ENCODE assay signal across 28 cellular contexts in the genomic region with DNA sequence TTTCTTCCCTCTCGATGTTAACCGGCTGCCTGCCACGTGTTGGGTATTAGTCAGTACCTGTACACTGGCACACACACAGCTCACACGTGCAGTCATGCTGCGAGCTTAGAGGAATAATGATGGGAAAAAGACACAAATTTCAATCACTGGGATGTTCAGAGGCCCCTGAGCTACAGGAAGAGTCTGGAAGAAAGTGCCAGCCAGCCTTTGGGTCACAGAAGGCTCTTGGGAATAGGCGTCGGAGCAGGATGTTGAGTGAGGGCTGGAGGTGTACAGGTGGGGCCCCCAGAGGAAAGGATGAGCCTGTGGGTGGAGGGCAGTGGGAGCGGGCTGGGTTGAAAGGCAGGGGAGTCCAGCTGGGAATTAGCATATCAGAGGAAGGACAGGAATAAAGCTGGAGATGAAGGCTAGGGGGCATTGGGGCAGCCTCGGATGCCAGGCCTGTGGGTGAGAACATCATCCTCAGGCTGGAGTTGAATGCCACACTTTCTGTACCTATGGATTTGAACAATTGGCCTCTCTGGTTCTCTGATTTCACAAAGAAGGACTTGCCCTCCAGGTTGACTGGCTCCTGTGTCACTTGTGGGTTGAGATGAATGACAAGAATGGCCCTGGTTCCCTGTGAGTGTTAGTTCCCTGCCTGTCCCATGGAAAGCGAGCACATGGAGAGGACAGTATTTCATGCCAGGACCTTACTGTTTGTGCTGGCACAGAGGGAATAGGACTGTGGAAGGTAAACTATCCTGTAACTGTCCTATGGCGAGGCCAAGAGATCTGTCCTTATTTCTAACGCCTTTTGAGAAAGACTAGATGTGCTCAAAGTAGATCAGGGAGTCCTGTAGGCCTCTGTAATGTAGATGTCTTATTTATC. TPM values are rescaled to one million over a fixed set of nuclear protein-coding genes. Genes with fewer than 3 reads are reported as not detected.
A peak's percentile ranks its signal among the peaks of the same experiment; 100 is the strongest.
DNase-seq lines count a peak whose midpoint lies in the region; ATAC-seq, FAIRE-seq and TF ChIP-seq lines count a peak whose summit lies in the region.
"Had no signal": no experiment of that assay in that cellular context is flagged by ENCODE, and none has a peak within 500 bp of the region (broad histone marks: within the 10 kb centered on the region; RNA-seq: fewer than 3 reads in every experiment).

No MANE protein-coding gene starts in this region.

- H3K79me2 ChIP-seq in keratinocyte (ENCODE audit: control insufficient read depth, insufficient read depth, low read length) = no peaks in the 10 kb centered on the region

- dilution Hi-C loops in keratinocyte (cut with MboI; ENCODE audit: extremely low pct_ligation_motif_present, low sequenced_read_pairs) = no loop called here

- TF ChIP-seq CTCF in AG04450 (IDR thresholded peaks at IDR 0.05; ENCODE audit: low read depth, low read length) (no peak), RWPE2 (IDR thresholded peaks at IDR 0.05; ENCODE audit: poor library complexity, severe bottlenecking) (no peak), keratinocyte (optimal IDR thresholded peaks at IDR 0.05 in 1 of 3, IDR thresholded peaks at IDR 0.05 in 1 of 3, conservative IDR thresholded peaks at IDR 0.05 in 1 of 3; ENCODE audit: extremely low read depth in 1 of 3, insufficient read depth in 2 of 3, low read length in 3 of 3) (no peak), psoas muscle (IDR thresholded peaks at IDR 0.05) (no peak), vagina (IDR thresholded peaks at IDR 0.05) (no peak)

- no peaks in the 10 kb centered on the region for H3K4me1 ChIP-seq in RWPE2 (ENCODE audit: insufficient read depth, poor library complexity, severe bottlenecking)
- H3K4me1 ChIP-seq in keratinocyte (ENCODE audit: control insufficient read depth, extremely low read depth, insufficient read depth, low read length) = no peaks in the 10 kb centered on the region
- H3K4me1 ChIP-seq in psoas muscle = peaks cover 12% of the 10 kb centered on the region
- H3K4me1 ChIP-seq in vagina = peaks cover 17% of the 10 kb centered on the region

- H3K9me3 ChIP-seq in AG04450 (ENCODE audit: control insufficient read depth, insufficient read depth, low read length) (peaks cover 3% of the 10 kb centered on the region; the same call in 1 of the 2 replicates), RWPE2 (ENCODE audit: severe bottlenecking) (no peaks in the 10 kb centered on the region), keratinocyte (ENCODE audit: control insufficient read depth, low read depth, low read length) (no peaks in the 10 kb centered on the region), psoas muscle (no peaks in the 10 kb centered on the region), vagina (no peaks in the 10 kb centered on the region)

- DNase-seq in AG04450 (ENCODE audit: low read depth, low spot score) (no peak), RWPE2 (ENCODE audit: low spot score) (peak; percentile 11), keratinocyte (ENCODE audit: low read depth, low spot score) (no peak), psoas muscle (peak in 1 of 2 donors; percentile 9), NCI-H2171 (lab: John Stamatoyannopoulos, UW) (no peak), vagina (ENCODE audit: extremely low spot score in 2 of 2) (no peak), T-helper 2 cell (no peak), retina (no peak)
- DNase-seq: activated CD4-positive, alpha-beta memory T cell treated with anti-CD3 and anti-CD28 coated beads for 36 hours; activated CD4-positive, CD25-positive, alpha-beta regulatory T cell treated with anti-CD3 and anti-CD28 coated beads, Interleukin-2, amount 50 U/mL, for 72 hours; amygdala; CD4-positive, alpha-beta T cell; DMS79 treated with DMSO at 0.1 percent for 48 hours; GDM1; islet precursor cell; NCI-H1105; NCI-H187; NCI-H69; occipital lobe; SHP77; small intestine; stimulated activated CD4-positive, alpha-beta T cell treated with anti-CD3 and anti-CD28 coated beads, Interleukin-1b, Interleukin-23, amount 100 ng/mL, for 48 hours; stimulated activated naive CD8-positive, alpha-beta T cell treated with anti-CD3 and anti-CD28 coated beads, Interleukin-15, Interleukin-2, amounts not matched to agents 100 U/mL and 50 U/mL, for 24 hours had no signal

- H3K27me3 ChIP-seq in AG04450 (ENCODE audit: control insufficient read depth, insufficient read depth, low read length) = peaks cover 21% of the 10 kb centered on the region
- H3K27me3 ChIP-seq in RWPE2 (ENCODE audit: insufficient read depth, poor library complexity, severe bottlenecking) = no peaks in the 10 kb centered on the region
- H3K27me3 ChIP-seq in keratinocyte (ENCODE audit: control insufficient read depth, extremely low read depth, insufficient read depth, low read length) = peaks cover 5% of the 10 kb centered on the region
- no peaks in the 10 kb centered on the region for H3K27me3 ChIP-seq in psoas muscle (ENCODE audit: insufficient read depth in 3 of 3, low read length in 2 of 3)
- H3K27me3 ChIP-seq in vagina = no peaks in the 10 kb centered on the region

- H3K4me2 ChIP-seq in keratinocyte (ENCODE audit: control insufficient read depth, extremely low read depth, insufficient read depth, low read depth, low read length) = no peak overlapping the region

- 73 to 87% (median 74%) methylated on average over 12 of the region's 12 CpGs for WGBS in psoas muscle, 3 donors

- H3K9ac ChIP-seq in keratinocyte (ENCODE audit: control insufficient read depth, extremely low read depth, insufficient read depth, low read length) = no peak overlapping the region

- H3K27ac ChIP-seq in AG04450 (ENCODE audit: low read depth, low read length) (peak overlapping the region; percentile 11), RWPE2 (ENCODE audit: poor library complexity, severe bottlenecking) (no peak overlapping the region), keratinocyte (ENCODE audit: control insufficient read depth, insufficient read depth, low read length) (no peak overlapping the region), psoas muscle (peak overlapping the region; percentile 32), vagina (no peak overlapping the region)
- H3K27ac ChIP-seq: epithelial cell of prostate, PC-9 had no signal

- H3K9me1 ChIP-seq in keratinocyte (ENCODE audit: control insufficient read depth, extremely low read depth, insufficient read depth, low read length) = no peaks in the 10 kb centered on the region

- ATAC-seq in RWPE2 (ENCODE audit: low read depth) = no peak
- ATAC-seq in psoas muscle = peak; percentile 32 to 68 (median 63)
- ATAC-seq: naive thymus-derived CD8-positive, alpha-beta T cell; stimulated activated naive CD8-positive, alpha-beta T cell treated with anti-CD3 and anti-CD28 coated beads, Interleukin-15, Interleukin-2, amounts not matched to agents 100 U/mL and 50 U/mL, for 24 hours had no signal

- H4K20me1 ChIP-seq in keratinocyte (ENCODE audit: control insufficient read depth, extremely low read depth, insufficient read depth, low read length) = no peaks in the 10 kb centered on the region

- intact Hi-C loops in psoas muscle (cut with DNase I) (loop anchor here in 1 of 2 donors (5.0 kb wide), 1 partner anchor 42 kb away; the partner anchor contains the start of gene GREB1), vagina (cut with DNase I) (no loop called here)

- peak overlapping the region; percentile 13 for H2AFZ ChIP-seq in keratinocyte (ENCODE audit: control insufficient read depth, low read length)
- H2AFZ ChIP-seq: PC-9 had no signal

- POLR2A ChIA-PET in AG04450 (lab: Yijun Ruan, JAX) = no interaction called here

- H3K36me3 ChIP-seq in RWPE2 (ENCODE audit: low read depth) (no peaks in the 10 kb centered on the region), keratinocyte (ENCODE audit: control insufficient read depth in 2 of 2, extremely low read depth in 1 of 2, insufficient read depth in 2 of 2, low read length in 2 of 2) (no peaks in the 10 kb centered on the region), psoas muscle (ENCODE audit: insufficient read depth in 1 of 2, low read depth in 1 of 2) (no peaks in the 10 kb centered on the region), vagina (no peaks in the 10 kb centered on the region)

- TF ChIP-seq POLR2A in vagina (IDR thresholded peaks at IDR 0.05) = no peak

- H3K4me3 ChIP-seq in AG04450 (ENCODE audit: low read depth, low read length) (no peak overlapping the region), RWPE2 (ENCODE audit: severe bottlenecking) (no peak overlapping the region), keratinocyte (ENCODE audit: control insufficient read depth in 2 of 3, extremely low read depth in 1 of 3, insufficient read depth in 2 of 3, low read depth in 1 of 3, low read length in 3 of 3) (no peak overlapping the region), psoas muscle (no peak overlapping the region), vagina (no peak overlapping the region)
- H3K4me3 ChIP-seq: PC-9 had no signal

- FAIRE-seq in keratinocyte (lab: Jason Lieb, UNC) = no peak
- FAIRE-seq: A204.1, bronchial epithelial cell, small intestine had no signal

- CTCF ChIA-PET in AG04450 (lab: Charles Lee) = interaction anchor here (1.0 to 2.2 kb wide), 3 partner anchors 8 to 442 kb away, joined by 3 to 25 read pairs (median 10); a partner anchor contains a TSS

RNA-seq across cellular contexts. Expression of gene GREB1, which starts 40.6 kb away (rescaled TPM):
- polyA plus RNA-seq in AG04450 (2011; rRNA removed) (0.12 and 0.17 TPM in 2 replicates), keratinocyte (0.02 to 0.13 TPM (median 0.03 TPM) in 3 replicates), psoas muscle (1 to 10 TPM; 1.3 to 3.2 (median 2.1) TPM)
- polyA minus RNA-seq in AG04450 (2011; rRNA and poly(A)+ RNA removed) = 0.04 TPM in 1 of 2 replicates, not detected in the other
- polyA plus RNA-seq in keratinocyte (2011; ENCODE audit: low read depth) = not detected
- polyA plus RNA-seq in keratinocyte (2011; cell fraction: cytosol; rRNA removed) = 0.06 and 0.17 TPM in 2 replicates
- 0.09 and 0.16 TPM in 2 replicates for polyA plus RNA-seq in keratinocyte (2011; cell fraction: nucleus; rRNA removed)
- polyA plus RNA-seq in keratinocyte (2012; ENCODE audit: low replicate concordance) = 0.06 and 0.10 TPM in 2 replicates
- 0.10 to 0.16 TPM in 2 of 3 replicates, not detected in the other for polyA minus RNA-seq in keratinocyte
- not detected for polyA minus RNA-seq in keratinocyte (2011; cell fraction: cytosol; rRNA and poly(A)+ RNA removed)
- 0.16 and 0.21 TPM in 2 replicates for polyA minus RNA-seq in keratinocyte (2011; cell fraction: nucleus; rRNA and poly(A)+ RNA removed)
- total RNA-seq in psoas muscle (10 to 100 TPM in 2 of 4 donors, 1 to 10 TPM in 2; 1.7 to 17.5 (median 11.4) TPM), vagina (35.4 TPM)

Comparison
In these comparisons a context has a peak if more than half of its experiments do, and no peak if none do; other contexts are left out.
1. H3K27ac ChIP-seq: peak in AG04450 (single experiment) and psoas muscle (single experiment); none in RWPE2 (single experiment), keratinocyte (single experiment) and vagina (single experiment).